ENCODE assay signal across 10 cellular contexts in genomic region chr19:55254625-55254977, GRCh38. TPM values are rescaled to one million over a fixed set of nuclear protein-coding genes. Genes with fewer than 3 reads are reported as not detected.
A peak's percentile ranks its signal among the peaks of the same experiment; 100 is the strongest.
DNase-seq lines count a peak whose midpoint lies in the region; ATAC-seq and TF ChIP-seq lines count a peak whose summit lies in the region.
"Had no signal": no experiment of that assay in that cellular context is flagged by ENCODE, and none has a peak within 500 bp of the region (broad histone marks: within the 10 kb centered on the region; RNA-seq: fewer than 3 reads in every experiment).

No MANE protein-coding gene starts in this region.

- H3K9me3 ChIP-seq in DOHH2 (ENCODE audit: control insufficient read depth, insufficient read depth, low read length) (no peaks in the 10 kb centered on the region), NT2/D1 (ENCODE audit: insufficient read depth, low read length) (no peaks in the 10 kb centered on the region), psoas muscle (no peaks in the 10 kb centered on the region), body of pancreas (no peaks in the 10 kb centered on the region)

- peak overlapping the region; percentile 93 for H3K4me3 Mint-ChIP-seq in dendritic cell treated with granulocyte-macrophage colony-stimulating factor and Interleukin-4, amounts not matched to agents 40 ng/mL and 50 ng/mL, for 4 days

- H3K27ac ChIP-seq in DOHH2 (ENCODE audit: low read depth, low read length) (peak overlapping the region; percentile 99), psoas muscle (no peak overlapping the region), body of pancreas (peak overlapping the region in 2 of 4 donors; percentile 14 to 55)

- no peaks in the 10 kb centered on the region for H3K9me3 Mint-ChIP-seq in dendritic cell treated with granulocyte-macrophage colony-stimulating factor and Interleukin-4, amounts not matched to agents 40 ng/mL and 50 ng/mL, for 4 days

- H3K4me1 Mint-ChIP-seq in dendritic cell treated with granulocyte-macrophage colony-stimulating factor and Interleukin-4, amounts not matched to agents 40 ng/mL and 50 ng/mL, for 4 days (ENCODE audit: low read depth) = peaks cover 85% of the 10 kb centered on the region

- peaks cover 92% of the 10 kb centered on the region for H3K79me2 ChIP-seq in DOHH2 (ENCODE audit: control insufficient read depth, low read length)

- TF ChIP-seq CTCF in DOHH2 (IDR thresholded peaks at IDR 0.05; ENCODE audit: low read depth, low read length, poor library complexity, severe bottlenecking) (no peak), psoas muscle (IDR thresholded peaks at IDR 0.05) (no peak), body of pancreas (IDR thresholded peaks at IDR 0.05) (no peak)

- intact Hi-C loops in dendritic cell treated with granulocyte-macrophage colony-stimulating factor and Interleukin-4, amounts not matched to agents 40 ng/mL and 50 ng/mL, for 4 days (cut with micrococcal nuclease) = no loop called here
- intact Hi-C loops in psoas muscle (cut with DNase I) (no loop called here), body of pancreas (cut with DNase I) (no loop called here)

- peak overlapping the region; percentile 99 for H3K4me2 ChIP-seq in DOHH2 (ENCODE audit: low read length)

- H3K36me3 Mint-ChIP-seq in dendritic cell treated with granulocyte-macrophage colony-stimulating factor and Interleukin-4, amounts not matched to agents 40 ng/mL and 50 ng/mL, for 4 days (ENCODE audit: low read depth) = peaks cover 60% of the 10 kb centered on the region

- H3K4me3 ChIP-seq in DOHH2 (ENCODE audit: low read length) = peak overlapping the region; percentile 97
- H3K4me3 ChIP-seq in NT2/D1 (ENCODE audit: insufficient read length, low read depth) = no peak overlapping the region
- H3K4me3 ChIP-seq in psoas muscle = peak overlapping the region; percentile 52
- no peak overlapping the region for H3K4me3 ChIP-seq in body of pancreas

- H3K9ac ChIP-seq in NT2/D1 (ENCODE audit: insufficient read length, low read depth) = peak overlapping the region; percentile 36

- 38 to 54% (median 46%) methylated on average over 6 of the region's 6 CpGs for WGBS in psoas muscle, 3 donors
- 55 to 60% methylated on average over 3 to 6 of the region's 6 CpGs for WGBS in body of pancreas, 2 donors

- H3K9me2 ChIP-seq in DOHH2 (replicated peaks; ENCODE audit: control insufficient read depth, low read length) = no peaks in the 10 kb centered on the region

- peaks cover 29% of the 10 kb centered on the region for H3F3A ChIP-seq in DOHH2 (ENCODE audit: control insufficient read depth, insufficient read depth)

- peaks cover 81% of the 10 kb centered on the region for H3K36me3 ChIP-seq in DOHH2 (ENCODE audit: control insufficient read depth, low read length)
- peaks cover 57% of the 10 kb centered on the region for H3K36me3 ChIP-seq in NT2/D1 (ENCODE audit: insufficient read depth, insufficient read length, low read length)
- H3K36me3 ChIP-seq in psoas muscle (ENCODE audit: insufficient read depth in 1 of 2, low read depth in 1 of 2) = no peaks in the 10 kb centered on the region
- no peaks in the 10 kb centered on the region for H3K36me3 ChIP-seq in body of pancreas (replicated peaks in 1 of 2; ENCODE audit: insufficient read depth in 1 of 2, low read depth in 2 of 2)

- ATAC-seq in psoas muscle (no peak), body of pancreas (no peak), GM19395 (IDR thresholded peaks at IDR 0.05; ENCODE audit: unreplicated experiment) (no peak), HG03095 (IDR thresholded peaks at IDR 0.05; ENCODE audit: unreplicated experiment) (no peak)

- peak overlapping the region; percentile 91 for H3K27ac Mint-ChIP-seq in dendritic cell treated with granulocyte-macrophage colony-stimulating factor and Interleukin-4, amounts not matched to agents 40 ng/mL and 50 ng/mL, for 4 days

- H3K27me3 Mint-ChIP-seq in dendritic cell treated with granulocyte-macrophage colony-stimulating factor and Interleukin-4, amounts not matched to agents 40 ng/mL and 50 ng/mL, for 4 days = no peaks in the 10 kb centered on the region
- H3K27me3 Mint-ChIP-seq: progenitor cell of endocrine pancreas had no signal

- H3K4me1 ChIP-seq in DOHH2 (ENCODE audit: control insufficient read depth, low read length) (peaks cover 56% of the 10 kb centered on the region), NT2/D1 (ENCODE audit: insufficient read depth, insufficient read length) (peaks cover 4% of the 10 kb centered on the region), psoas muscle (peaks cover 56% of the 10 kb centered on the region), body of pancreas (peaks cover 40% of the 10 kb centered on the region)

- H4K20me1 ChIP-seq in DOHH2 (ENCODE audit: control insufficient read depth, insufficient read depth, low read depth, low read length) = peaks cover 23% of the 10 kb centered on the region; the same call in 1 of the 2 replicates

- DNase-seq in NT2/D1 (ENCODE audit: low read depth, low spot score) = no peak
- no peak for DNase-seq in psoas muscle
- no peak for DNase-seq in body of pancreas
- no peak for DNase-seq in NCI-H446 treated with DMSO at 0.1 percent for 48 hours (lab: John Stamatoyannopoulos, UW)
- DNase-seq: GOT3 had no signal

- no peak for TF ChIP-seq POLR2A in body of pancreas (IDR thresholded peaks at IDR 0.05)

- no peaks in the 10 kb centered on the region for H3K27me3 ChIP-seq in DOHH2 (ENCODE audit: control insufficient read depth, low read length)
- H3K27me3 ChIP-seq in NT2/D1 (ENCODE audit: insufficient read depth, insufficient read length) = no peaks in the 10 kb centered on the region
- no peaks in the 10 kb centered on the region for H3K27me3 ChIP-seq in psoas muscle (ENCODE audit: insufficient read depth in 3 of 3, low read length in 2 of 3)
- H3K27me3 ChIP-seq in body of pancreas = no peaks in the 10 kb centered on the region

RNA-seq across cellular contexts. Expression of gene PPP6R1, which starts 4.2 kb away (rescaled TPM):
- total RNA-seq in psoas muscle (10 to 100 TPM; 38.1 to 51.8 (median 43.9) TPM), body of pancreas (10 to 100 TPM; 19.2 to 20.8 TPM)
- 10 to 100 TPM; 27.9 to 72.3 (median 50.0) TPM for polyA plus RNA-seq in psoas muscle

RNA-seq across cellular contexts. Expression of gene HSPBP1, which starts 25.3 kb away (rescaled TPM):
- total RNA-seq in psoas muscle (10 to 100 TPM; 23.0 to 34.0 (median 28.6) TPM), body of pancreas (10 to 100 TPM; 12.5 to 51.1 TPM)
- polyA plus RNA-seq in psoas muscle = 10 to 100 TPM; 41.8 to 98.2 (median 65.6) TPM

RNA-seq across cellular contexts. Expression of gene TMEM86B, which starts 26.0 kb away (rescaled TPM):
- total RNA-seq in psoas muscle (1 to 10 TPM; 2.0 to 2.4 (median 2.3) TPM), body of pancreas (1 to 10 TPM; 1.6 to 3.0 TPM)
- polyA plus RNA-seq in psoas muscle = 1 to 10 TPM in 2 of 3 donors, under 1 TPM in 1; 0.68 to 2.1 (median 1.2) TPM

RNA-seq across cellular contexts. Expression of gene BRSK1, which starts 29.2 kb away (rescaled TPM):
- 1 to 10 TPM in 2 of 4 donors, under 1 TPM in 2; 0.77 to 1.1 (median 0.92) TPM for total RNA-seq in psoas muscle
- under 1 TPM; 0.14 to 0.64 (median 0.53) TPM for polyA plus RNA-seq in psoas muscle
- total RNA-seq in body of pancreas = 1 to 10 TPM in 1 of 2 donors, under 1 TPM in 1; 0.66 to 1.0 TPM

RNA-seq across cellular contexts. Expression of gene PTPRH, which starts 45.3 kb away (rescaled TPM):
- under 1 TPM in 3 of 4 donors, not detected in 1; 0.15 to 0.18 (median 0.17) TPM for total RNA-seq in psoas muscle
- under 1 TPM; 0.04 to 0.12 (median 0.05) TPM for polyA plus RNA-seq in psoas muscle
- total RNA-seq in body of pancreas = 10 to 100 TPM; 14.8 to 15.8 TPM

Comparison
In these comparisons a context has a peak if more than half of its experiments do, and no peak if none do; other contexts are left out.
1. H3K4me3 ChIP-seq: peak in DOHH2 (single experiment) and psoas muscle (single experiment); none in NT2/D1 (single experiment) and body of pancreas (0 of 2).